18 cellular contexts compared by ENCODE assay signal in genomic region chr3:144362126-144362525, GRCh38.
DNase-seq lines count a peak whose midpoint lies in the region; ATAC-seq lines count a peak whose summit lies in the region.
"Had no signal": no experiment of that assay in that cellular context is flagged by ENCODE, and none has a peak within 500 bp of the region (broad histone marks: within the 10 kb centered on the region; RNA-seq: fewer than 3 reads in every experiment).

No MANE protein-coding gene starts in this region.

- no peak overlapping the region for H3K27ac Mint-ChIP-seq in activated naive CD4-positive, alpha-beta T cell treated with anti-CD3 and anti-CD28 coated beads for 36 hours
- H3K27ac Mint-ChIP-seq: activated naive CD8-positive, alpha-beta T cell treated with anti-CD3 and anti-CD28 coated beads, Interleukin-2, amount 50 U/mL, for 24 hours; B cell; dendritic cell treated with granulocyte-macrophage colony-stimulating factor and Interleukin-4, amounts not matched to agents 40 ng/mL and 50 ng/mL, for 4 days; T-helper 17 cell had no signal

- H3K9me3 Mint-ChIP-seq in activated naive CD4-positive, alpha-beta T cell treated with anti-CD3 and anti-CD28 coated beads for 36 hours = peaks cover 7% of the 10 kb centered on the region

- peak; percentile 7 for DNase-seq in AG08396 (ENCODE audit: low spot score)
- peak; percentile 14 for DNase-seq in ELR (ENCODE audit: low read depth)
- DNase-seq in RPMI7951 (ENCODE audit: low read depth) = peak; percentile 1
- DNase-seq in fibroblast of the conjunctiva (ENCODE audit: low read depth) = peak; percentile 52
- DNase-seq in activated naive CD4-positive, alpha-beta T cell treated with anti-CD3 and anti-CD28 coated beads for 36 hours = no peak
- no peak for DNase-seq in left cardiac atrium
- DNase-seq in 8988T = no peak
- DNase-seq: activated CD4-positive, alpha-beta T cell treated with anti-CD3 and anti-CD28 coated beads for 1 hour; activated naive CD8-positive, alpha-beta T cell treated with anti-CD3 and anti-CD28 coated beads, Interleukin-2, amount 50 U/mL, for 24 hours; NCI-H1092; pancreas; spleen; substantia nigra; T-helper 17 cell had no signal

- no peaks in the 10 kb centered on the region for H3K4me1 Mint-ChIP-seq in activated naive CD4-positive, alpha-beta T cell treated with anti-CD3 and anti-CD28 coated beads for 36 hours (ENCODE audit: low read depth)
- H3K4me1 Mint-ChIP-seq: activated naive CD8-positive, alpha-beta T cell treated with anti-CD3 and anti-CD28 coated beads, Interleukin-2, amount 50 U/mL, for 24 hours; B cell; T-helper 17 cell had no signal

- intact Hi-C loops in activated naive CD4-positive, alpha-beta T cell treated with anti-CD3 and anti-CD28 coated beads for 36 hours (cut with micrococcal nuclease) = no loop called here
- intact Hi-C loops in left cardiac atrium (cut with DNase I) = no loop called here

- no peaks in the 10 kb centered on the region for H3K36me3 Mint-ChIP-seq in activated naive CD4-positive, alpha-beta T cell treated with anti-CD3 and anti-CD28 coated beads for 36 hours (ENCODE audit: low read depth)

- no peak overlapping the region for H3K4me3 Mint-ChIP-seq in activated naive CD4-positive, alpha-beta T cell treated with anti-CD3 and anti-CD28 coated beads for 36 hours
- H3K4me3 Mint-ChIP-seq: activated naive CD8-positive, alpha-beta T cell treated with anti-CD3 and anti-CD28 coated beads, Interleukin-2, amount 50 U/mL, for 24 hours; B cell; dendritic cell treated with granulocyte-macrophage colony-stimulating factor and Interleukin-4, amounts not matched to agents 40 ng/mL and 50 ng/mL, for 4 days; T-helper 17 cell had no signal

- ATAC-seq in HG02870 (IDR thresholded peaks at IDR 0.05; ENCODE audit: unreplicated experiment) (no peak), left cardiac atrium (no peak)
- ATAC-seq: activated naive CD8-positive, alpha-beta T cell treated with anti-CD3 and anti-CD28 coated beads, Interleukin-2, amount 50 U/mL, for 24 hours; Panc1; pancreas; T-helper 17 cell had no signal

- CTCF ChIA-PET in activated naive CD4-positive, alpha-beta T cell treated with anti-CD3 and anti-CD28 coated beads for 36 hours (lab: Charles Lee) = no interaction called here

- no peaks in the 10 kb centered on the region for H3K27me3 Mint-ChIP-seq in activated naive CD4-positive, alpha-beta T cell treated with anti-CD3 and anti-CD28 coated beads for 36 hours (ENCODE audit: low read depth)
- H3K27me3 Mint-ChIP-seq: dendritic cell treated with granulocyte-macrophage colony-stimulating factor and Interleukin-4, amounts not matched to agents 40 ng/mL and 50 ng/mL, for 4 days; T-helper 17 cell had no signal

Comparison
In these comparisons a context has a peak if more than half of its experiments do, and no peak if none do; other contexts are left out.
1. DNase-seq: peak in AG08396 (single experiment), ELR (single experiment), RPMI7951 (single experiment) and fibroblast of the conjunctiva (single experiment); none in activated naive CD4-positive, alpha-beta T cell treated with anti-CD3 and anti-CD28 coated beads for 36 hours (single experiment), left cardiac atrium (single experiment) and 8988T (single experiment).